ENCODE assay signal across 1 cellular context in genomic region chr18:57542126-57542525, GRCh38.
TF ChIP-seq lines count a peak whose summit lies in the region.

No MANE protein-coding gene starts in this region.

TF ChIP-seq in IMR-90, 13 proteins besides CTCF, POLR2A, EP300 and RAD21 (continued from another document):
- TF ChIP-seq MAFK (IDR thresholded peaks at IDR 0.05; ENCODE audit: low read depth, low read length) (peak; percentile 63), SMC3 (IDR thresholded peaks at IDR 0.05; ENCODE audit: low read depth, low read length) (no peak)
